28 cellular contexts compared by ENCODE assay signal in the genomic region with DNA sequence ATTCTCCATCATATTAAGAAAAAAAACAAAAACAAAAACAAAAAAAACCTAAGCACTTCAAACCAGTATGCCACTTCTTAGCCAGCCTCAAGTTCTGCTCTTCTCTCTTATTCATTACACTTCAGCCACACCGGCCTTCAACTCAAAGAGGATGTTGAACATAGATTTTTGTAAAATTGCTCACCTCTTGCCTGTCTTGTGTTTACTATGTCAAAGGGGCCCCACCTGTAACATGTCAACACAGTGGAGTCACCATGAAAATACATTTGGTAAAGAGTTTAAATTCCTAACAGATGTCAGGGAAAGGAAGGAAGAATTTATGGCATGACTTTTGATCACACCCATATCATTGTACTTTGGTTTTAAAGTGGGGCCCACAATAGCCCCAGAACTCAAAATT.
"Had no signal": no experiment of that assay in that cellular context is flagged by ENCODE, and none has a peak within 500 bp of the region (broad histone marks: within the 10 kb centered on the region; RNA-seq: fewer than 3 reads in every experiment).

No MANE protein-coding gene starts in this region.

- H3K27ac ChIP-seq: adrenal gland, cardiac muscle cell, SJCRH30, SK-N-MC, WERI-Rb-1 had no signal

- H3K4me3 ChIP-seq: adrenal gland, cardiac muscle cell, MG63, SJCRH30, SK-N-MC had no signal

- H3K36me3 ChIP-seq: adrenal gland, cardiac muscle cell, MG63, SJCRH30, WERI-Rb-1 had no signal

- DNase-seq: activated CD4-positive, alpha-beta memory T cell treated with anti-CD3 and anti-CD28 coated beads, Interleukin-2, amount 10 ng/mL, durations not matched to agents 7 days and 5 days; activated CD4-positive, alpha-beta T cell treated with anti-CD3 and anti-CD28 coated beads for 1 hour; activated CD4-positive, alpha-beta T cell treated with anti-CD3 and anti-CD28 coated beads for 48 hours; activated CD4-positive, CD25-positive, alpha-beta regulatory T cell; activated gamma-delta T cell; activated naive CD4-positive, alpha-beta T cell treated with anti-CD3 and anti-CD28 coated beads for 36 hours; activated T-cell treated with anti-CD3 and anti-CD28 coated beads, Interleukin-2, amount 50 U/mL, for 1 hour; adrenal gland; anterior cingulate cortex; Karpas-422; KBM-7; MG63; NCI-H1092; NCI-H1436 treated with DMSO at 0.1 percent for 48 hours; NCI-H1694 treated with DMSO at 0.1 percent for 48 hours; NCI-H2029 treated with DMSO at 0.1 percent for 48 hours; NCI-H2107; NCI-H2171; NCI-H510A; NCI-H526; NCI-H748 treated with DMSO at 0.1 percent for 48 hours; SHP77; SJCRH30; T1000; WERI-Rb-1 had no signal

- H3K4me1 ChIP-seq: adrenal gland, SJCRH30 had no signal

- H3K9me3 ChIP-seq: adrenal gland, MG63 had no signal

- H3K27me3 ChIP-seq: adrenal gland, cardiac muscle cell, MG63, SJCRH30 had no signal

- ATAC-seq: activated naive CD4-positive, alpha-beta T cell treated with anti-CD3 and anti-CD28 coated beads, Interleukin-2, amount 50 U/mL, for 72 hours had no signal
